Comparison of ENCODE assay signal across 1 cellular context in genomic region chr1:156601122-156601830, GRCh38.
A peak's percentile ranks its signal among the peaks of the same experiment; 100 is the strongest.
TF ChIP-seq lines count a peak whose summit lies in the region.

Gene GPATCH4 (minus strand): TSS chr1:156601479.

TF ChIP-seq in HepG2, 621 proteins besides CTCF, POLR2A, EP300 and RAD21 (continued from another document and continues in another):
- TF ChIP-seq PREB (CRISPR knock-in tag; IDR thresholded peaks at IDR 0.05) (no peak), ZNF891 (CRISPR knock-in tag; IDR thresholded peaks at IDR 0.05) (no peak), ISL2 (CRISPR knock-in tag; IDR thresholded peaks at IDR 0.05) (0 out of 2 replicates have a peak, but pooled peaks have one; percentile 34), ATF1 (CRISPR knock-in tag; IDR thresholded peaks at IDR 0.05) (no peak), GZF1 (CRISPR knock-in tag; IDR thresholded peaks at IDR 0.05) (no peak), RELA (CRISPR knock-in tag; IDR thresholded peaks at IDR 0.05) (no peak), NCOA5 (CRISPR knock-in tag; IDR thresholded peaks at IDR 0.05) (no peak), TFE3 (CRISPR knock-in tag; IDR thresholded peaks at IDR 0.05) (peak; percentile 49; the same call in 1 of the 2 replicates), SNAI1 (CRISPR knock-in tag; IDR thresholded peaks at IDR 0.05; ENCODE audit: borderline replicate concordance) (no peak), SMYD3 (CRISPR knock-in tag; IDR thresholded peaks at IDR 0.05) (no peak), DNMT3B (CRISPR knock-in tag; conservative IDR thresholded peaks at IDR 0.05) (0 out of 2 replicates have a peak, but pooled peaks have one; percentile 47), ASH2L (IDR thresholded peaks at IDR 0.05; ENCODE audit: insufficient read length, low read depth, low read length) (peak; percentile 87), ISX (CRISPR knock-in tag; conservative IDR thresholded peaks at IDR 0.05) (no peak), MAFK (conservative IDR thresholded peaks at IDR 0.05 in 1 of 2, IDR thresholded peaks at IDR 0.05 in 1 of 2; ENCODE audit: low read length in 2 of 2) (no peak), MBD4 (IDR thresholded peaks at IDR 0.05; ENCODE audit: borderline replicate concordance, low read length) (no peak), ZFY (CRISPR knock-in tag; IDR thresholded peaks at IDR 0.05) (peak; percentile 62), STAG1 (CRISPR knock-in tag; IDR thresholded peaks at IDR 0.05) (no peak), ZNF543 (CRISPR knock-in tag; IDR thresholded peaks at IDR 0.05) (no peak), MAF1 (CRISPR knock-in tag; IDR thresholded peaks at IDR 0.05; ENCODE audit: borderline replicate concordance) (no peak), ZFX (CRISPR knock-in tag; IDR thresholded peaks at IDR 0.05; ENCODE audit: low read depth) (peak; percentile 65), ZNF737 (CRISPR knock-in tag; IDR thresholded peaks at IDR 0.05; ENCODE audit: borderline replicate concordance) (peak; percentile 95; the same call in 1 of the 2 replicates), ZNF17 (CRISPR knock-in tag; IDR thresholded peaks at IDR 0.05) (no peak), ZNF839 (CRISPR knock-in tag; IDR thresholded peaks at IDR 0.05; ENCODE audit: borderline replicate concordance) (no peak; the same call in 1 of the 2 replicates), ZBTB4 (CRISPR knock-in tag; IDR thresholded peaks at IDR 0.05; ENCODE audit: borderline replicate concordance) (no peak), PHB2 (IDR thresholded peaks at IDR 0.05; ENCODE audit: partially characterized antibody) (no peak), PHF8 (CRISPR knock-in tag; IDR thresholded peaks at IDR 0.05) (peak; percentile 89), ZNF121 (CRISPR knock-in tag; IDR thresholded peaks at IDR 0.05) (no peak), CBX1 (IDR thresholded peaks at IDR 0.05; ENCODE audit: low read depth) (no peak), ZNF513 (CRISPR knock-in tag; conservative IDR thresholded peaks at IDR 0.05) (no peak), PAX8 (CRISPR knock-in tag; IDR thresholded peaks at IDR 0.05; ENCODE audit: borderline replicate concordance) (no peak), ZNF580 (CRISPR knock-in tag; IDR thresholded peaks at IDR 0.05; ENCODE audit: borderline replicate concordance, low read depth) (0 out of 2 replicates have a peak, but pooled peaks have one; percentile 37), CEBPB (IDR thresholded peaks at IDR 0.05; ENCODE audit: borderline replicate concordance, low read depth, low read length) (no peak), JUND (CRISPR knock-in tag; IDR thresholded peaks at IDR 0.05) (no peak), RNF2 (conservative IDR thresholded peaks at IDR 0.05; ENCODE audit: low read depth) (peak; percentile 70), ZBTB46 (CRISPR knock-in tag; IDR thresholded peaks at IDR 0.05; ENCODE audit: borderline replicate concordance) (no peak), SMAD3 (CRISPR knock-in tag; IDR thresholded peaks at IDR 0.05) (peak; percentile 70; the same call in 1 of the 2 replicates), SMARCC2 (IDR thresholded peaks at IDR 0.05) (no peak), ZNF616 (CRISPR knock-in tag; IDR thresholded peaks at IDR 0.05; ENCODE audit: low read depth) (no peak)
- TF ChIP-seq, protein P1, sequence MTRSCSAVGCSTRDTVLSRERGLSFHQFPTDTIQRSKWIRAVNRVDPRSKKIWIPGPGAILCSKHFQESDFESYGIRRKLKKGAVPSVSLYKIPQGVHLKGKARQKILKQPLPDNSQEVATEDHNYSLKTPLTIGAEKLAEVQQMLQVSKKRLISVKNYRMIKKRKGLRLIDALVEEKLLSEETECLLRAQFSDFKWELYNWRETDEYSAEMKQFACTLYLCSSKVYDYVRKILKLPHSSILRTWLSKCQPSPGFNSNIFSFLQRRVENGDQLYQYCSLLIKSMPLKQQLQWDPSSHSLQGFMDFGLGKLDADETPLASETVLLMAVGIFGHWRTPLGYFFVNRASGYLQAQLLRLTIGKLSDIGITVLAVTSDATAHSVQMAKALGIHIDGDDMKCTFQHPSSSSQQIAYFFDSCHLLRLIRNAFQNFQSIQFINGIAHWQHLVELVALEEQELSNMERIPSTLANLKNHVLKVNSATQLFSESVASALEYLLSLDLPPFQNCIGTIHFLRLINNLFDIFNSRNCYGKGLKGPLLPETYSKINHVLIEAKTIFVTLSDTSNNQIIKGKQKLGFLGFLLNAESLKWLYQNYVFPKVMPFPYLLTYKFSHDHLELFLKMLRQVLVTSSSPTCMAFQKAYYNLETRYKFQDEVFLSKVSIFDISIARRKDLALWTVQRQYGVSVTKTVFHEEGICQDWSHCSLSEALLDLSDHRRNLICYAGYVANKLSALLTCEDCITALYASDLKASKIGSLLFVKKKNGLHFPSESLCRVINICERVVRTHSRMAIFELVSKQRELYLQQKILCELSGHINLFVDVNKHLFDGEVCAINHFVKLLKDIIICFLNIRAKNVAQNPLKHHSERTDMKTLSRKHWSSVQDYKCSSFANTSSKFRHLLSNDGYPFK (CRISPR knock-in tag; IDR thresholded peaks at IDR 0.05; ENCODE audit: borderline replicate concordance): peak; percentile 52; the same call in 1 of the 2 replicates
- TF ChIP-seq, protein P2, sequence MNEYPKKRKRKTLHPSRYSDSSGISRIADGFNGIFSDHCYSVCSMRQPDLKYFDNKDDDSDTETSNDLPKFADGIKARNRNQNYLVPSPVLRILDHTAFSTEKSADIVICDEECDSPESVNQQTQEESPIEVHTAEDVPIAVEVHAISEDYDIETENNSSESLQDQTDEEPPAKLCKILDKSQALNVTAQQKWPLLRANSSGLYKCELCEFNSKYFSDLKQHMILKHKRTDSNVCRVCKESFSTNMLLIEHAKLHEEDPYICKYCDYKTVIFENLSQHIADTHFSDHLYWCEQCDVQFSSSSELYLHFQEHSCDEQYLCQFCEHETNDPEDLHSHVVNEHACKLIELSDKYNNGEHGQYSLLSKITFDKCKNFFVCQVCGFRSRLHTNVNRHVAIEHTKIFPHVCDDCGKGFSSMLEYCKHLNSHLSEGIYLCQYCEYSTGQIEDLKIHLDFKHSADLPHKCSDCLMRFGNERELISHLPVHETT (CRISPR knock-in tag; conservative IDR thresholded peaks at IDR 0.05): peak; percentile 63; the same call in 1 of the 2 replicates
- TF ChIP-seq, protein P3, sequence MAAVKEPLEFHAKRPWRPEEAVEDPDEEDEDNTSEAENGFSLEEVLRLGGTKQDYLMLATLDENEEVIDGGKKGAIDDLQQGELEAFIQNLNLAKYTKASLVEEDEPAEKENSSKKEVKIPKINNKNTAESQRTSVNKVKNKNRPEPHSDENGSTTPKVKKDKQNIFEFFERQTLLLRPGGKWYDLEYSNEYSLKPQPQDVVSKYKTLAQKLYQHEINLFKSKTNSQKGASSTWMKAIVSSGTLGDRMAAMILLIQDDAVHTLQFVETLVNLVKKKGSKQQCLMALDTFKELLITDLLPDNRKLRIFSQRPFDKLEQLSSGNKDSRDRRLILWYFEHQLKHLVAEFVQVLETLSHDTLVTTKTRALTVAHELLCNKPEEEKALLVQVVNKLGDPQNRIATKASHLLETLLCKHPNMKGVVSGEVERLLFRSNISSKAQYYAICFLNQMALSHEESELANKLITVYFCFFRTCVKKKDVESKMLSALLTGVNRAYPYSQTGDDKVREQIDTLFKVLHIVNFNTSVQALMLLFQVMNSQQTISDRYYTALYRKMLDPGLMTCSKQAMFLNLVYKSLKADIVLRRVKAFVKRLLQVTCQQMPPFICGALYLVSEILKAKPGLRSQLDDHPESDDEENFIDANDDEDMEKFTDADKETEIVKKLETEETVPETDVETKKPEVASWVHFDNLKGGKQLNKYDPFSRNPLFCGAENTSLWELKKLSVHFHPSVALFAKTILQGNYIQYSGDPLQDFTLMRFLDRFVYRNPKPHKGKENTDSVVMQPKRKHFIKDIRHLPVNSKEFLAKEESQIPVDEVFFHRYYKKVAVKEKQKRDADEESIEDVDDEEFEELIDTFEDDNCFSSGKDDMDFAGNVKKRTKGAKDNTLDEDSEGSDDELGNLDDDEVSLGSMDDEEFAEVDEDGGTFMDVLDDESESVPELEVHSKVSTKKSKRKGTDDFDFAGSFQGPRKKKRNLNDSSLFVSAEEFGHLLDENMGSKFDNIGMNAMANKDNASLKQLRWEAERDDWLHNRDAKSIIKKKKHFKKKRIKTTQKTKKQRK (IDR thresholded peaks at IDR 0.05; ENCODE audit: low read length): no peak
- TF ChIP-seq, protein P4, sequence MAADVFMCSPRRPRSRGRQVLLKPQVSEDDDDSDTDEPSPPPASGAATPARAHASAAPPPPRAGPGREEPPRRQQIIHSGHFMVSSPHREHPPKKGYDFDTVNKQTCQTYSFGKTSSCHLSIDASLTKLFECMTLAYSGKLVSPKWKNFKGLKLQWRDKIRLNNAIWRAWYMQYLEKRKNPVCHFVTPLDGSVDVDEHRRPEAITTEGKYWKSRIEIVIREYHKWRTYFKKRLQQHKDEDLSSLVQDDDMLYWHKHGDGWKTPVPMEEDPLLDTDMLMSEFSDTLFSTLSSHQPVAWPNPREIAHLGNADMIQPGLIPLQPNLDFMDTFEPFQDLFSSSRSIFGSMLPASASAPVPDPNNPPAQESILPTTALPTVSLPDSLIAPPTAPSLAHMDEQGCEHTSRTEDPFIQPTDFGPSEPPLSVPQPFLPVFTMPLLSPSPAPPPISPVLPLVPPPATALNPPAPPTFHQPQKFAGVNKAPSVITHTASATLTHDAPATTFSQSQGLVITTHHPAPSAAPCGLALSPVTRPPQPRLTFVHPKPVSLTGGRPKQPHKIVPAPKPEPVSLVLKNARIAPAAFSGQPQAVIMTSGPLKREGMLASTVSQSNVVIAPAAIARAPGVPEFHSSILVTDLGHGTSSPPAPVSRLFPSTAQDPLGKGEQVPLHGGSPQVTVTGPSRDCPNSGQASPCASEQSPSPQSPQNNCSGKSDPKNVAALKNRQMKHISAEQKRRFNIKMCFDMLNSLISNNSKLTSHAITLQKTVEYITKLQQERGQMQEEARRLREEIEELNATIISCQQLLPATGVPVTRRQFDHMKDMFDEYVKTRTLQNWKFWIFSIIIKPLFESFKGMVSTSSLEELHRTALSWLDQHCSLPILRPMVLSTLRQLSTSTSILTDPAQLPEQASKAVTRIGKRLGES (CRISPR knock-in tag; IDR thresholded peaks at IDR 0.05; ENCODE audit: borderline replicate concordance): no peak; the same call in 1 of the 2 replicates
